Comparison of ENCODE assay signal across 9 cellular contexts in the genomic region with DNA sequence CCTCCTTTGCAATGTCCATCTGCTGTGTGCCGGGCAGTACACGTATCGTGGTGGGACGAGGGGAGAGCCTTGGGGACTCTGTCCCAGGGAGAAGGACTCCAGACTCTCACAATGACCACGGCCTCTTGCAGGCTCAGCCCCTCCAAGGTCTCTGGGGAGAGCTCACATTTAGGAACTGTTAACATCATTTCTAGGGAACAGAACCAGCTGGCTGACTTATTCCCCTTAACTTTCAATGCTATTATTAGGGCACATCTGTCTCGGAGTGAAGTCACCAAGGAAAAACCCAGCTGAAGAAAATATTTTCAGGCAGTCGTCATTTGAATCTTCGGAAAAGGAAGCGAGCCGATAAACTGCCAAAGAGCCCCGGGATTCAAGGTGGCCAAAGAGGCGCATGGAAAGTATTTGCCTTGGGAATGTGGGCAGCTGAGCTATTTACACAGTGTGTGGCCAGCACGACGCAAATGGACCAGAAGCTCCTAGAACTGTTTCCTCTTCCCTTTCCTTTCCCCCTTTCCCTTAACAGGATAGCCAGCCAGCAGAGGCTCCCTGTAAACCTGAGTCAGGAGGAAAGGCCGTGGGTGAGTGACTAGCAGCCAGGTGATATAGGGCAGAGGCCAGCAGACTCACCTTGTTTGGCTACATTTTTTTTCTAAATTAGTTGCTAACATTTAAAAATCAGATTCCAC.
DNase-seq lines count a peak whose midpoint lies in the region; ATAC-seq and TF ChIP-seq lines count a peak whose summit lies in the region.
"Had no signal": no experiment of that assay in that cellular context is flagged by ENCODE, and none has a peak within 500 bp of the region (broad histone marks: within the 10 kb centered on the region; RNA-seq: fewer than 3 reads in every experiment).

No MANE protein-coding gene starts in this region.

- no peak overlapping the region for H3K4me3 ChIP-seq in SK-N-SH (ENCODE audit: low read depth in 2 of 2, low read length in 1 of 2)
- no peak overlapping the region for H3K4me3 ChIP-seq in brain microvascular endothelial cell (ENCODE audit: low read depth, low read length)
- H3K4me3 ChIP-seq in thoracic aorta, result peak overlapping the region; percentile 56

- H3K4me2 ChIP-seq in SK-N-SH, result 0 out of 2 replicates have a peak overlapping the region, but pooled peaks have one; percentile 36

- in situ Hi-C loops in brain microvascular endothelial cell (cut with HindIII; ENCODE audit: low pct_ligation_motif_present, low sequenced_read_pairs), result no loop called here

- H3K27me3 ChIP-seq in SK-N-SH (ENCODE audit: insufficient read depth) (no peaks in the 10 kb centered on the region), brain microvascular endothelial cell (replicated peaks) (no peaks in the 10 kb centered on the region), thoracic aorta (replicated peaks; ENCODE audit: insufficient read depth) (no peaks in the 10 kb centered on the region)

- no peak overlapping the region for H3K9ac ChIP-seq in SK-N-SH

- DNase-seq in SK-N-SH (no peak), brain microvascular endothelial cell (peak; percentile 70), lung microvascular endothelial cell (ENCODE audit: low read depth in 2 of 2) (peak; percentile 84 to 89), thoracic aorta (ENCODE audit: low spot score) (peak; percentile 39), germinal center (ENCODE audit: low spot score) (no peak), cerebellar nuclear complex (lab: John Stamatoyannopoulos, UW) (no peak), T-helper 1 cell (no peak)
- DNase-seq: activated effector memory CD4-positive, alpha-beta T cell treated with Interleukin-2 at 50 U/mL for 16 hours had no signal

- H3K4me1 ChIP-seq in SK-N-SH (ENCODE audit: control insufficient read depth in 1 of 2, insufficient read depth in 2 of 2, low read depth in 1 of 2, low read length in 1 of 2), result peaks cover 11 to 18% of the 10 kb centered on the region in 2 experiments; a peak in 3 of 4 replicates
- H3K4me1 ChIP-seq in thoracic aorta (ENCODE audit: control insufficient read depth in 1 of 2, low read depth in 2 of 2), result peaks cover 62 to 88% of the 10 kb centered on the region in 2 donors

- no peaks in the 10 kb centered on the region for H3K9me3 ChIP-seq in SK-N-SH
- no peaks in the 10 kb centered on the region for H3K9me3 ChIP-seq in thoracic aorta

- POLR2A ChIA-PET in SK-N-SH (lab: Yijun Ruan, JAX), result no interaction called here

- H3K27ac ChIP-seq in SK-N-SH (ENCODE audit: low read depth in 2 of 2, low read length in 1 of 2), result no peak overlapping the region
- H3K27ac ChIP-seq in brain microvascular endothelial cell, result peak overlapping the region; percentile 85
- H3K27ac ChIP-seq in thoracic aorta, result peak overlapping the region; percentile 89 to 94

- no peak overlapping the region for H2AFZ ChIP-seq in SK-N-SH (ENCODE audit: low read depth)

- TF ChIP-seq CTCF in SK-N-SH (IDR thresholded peaks at IDR 0.05), result no peak
- no peak for TF ChIP-seq CTCF in brain microvascular endothelial cell (IDR thresholded peaks at IDR 0.05; ENCODE audit: low read depth, low read length, missing control alignments)
- no peak for TF ChIP-seq CTCF in thoracic aorta (IDR thresholded peaks at IDR 0.05)

- 81% methylated on average over 15 of the region's 15 CpGs for WGBS in SK-N-SH (ENCODE audit: low lambda C conversion rate)

- H3K9me2 ChIP-seq in SK-N-SH, result no peaks in the 10 kb centered on the region

- H3K36me3 ChIP-seq in SK-N-SH (replicated peaks in 1 of 2; ENCODE audit: control insufficient read depth in 1 of 2, insufficient read depth in 2 of 2, low read length in 1 of 2) (no peaks in the 10 kb centered on the region), brain microvascular endothelial cell (replicated peaks) (no peaks in the 10 kb centered on the region), thoracic aorta (no peaks in the 10 kb centered on the region)

- no peaks in the 10 kb centered on the region for H4K20me1 ChIP-seq in SK-N-SH (ENCODE audit: insufficient read depth)

- CTCF ChIA-PET in SK-N-SH (lab: Yijun Ruan, JAX), result interaction anchor here (0.9 kb wide), 1 partner anchor 164 kb away, joined by 3 read pairs; no protein-coding TSS in a partner anchor

- no peak for TF ChIP-seq RAD21 in SK-N-SH (IDR thresholded peaks at IDR 0.05; ENCODE audit: low read length)

- H3F3A ChIP-seq in SK-N-SH (replicated peaks; ENCODE audit: insufficient read depth), result no peaks in the 10 kb centered on the region

- TF ChIP-seq EP300 in SK-N-SH (IDR thresholded peaks at IDR 0.05; ENCODE audit: borderline replicate concordance in 1 of 2, low read depth in 1 of 2, low read length in 1 of 2), result no peak

- no peak for ATAC-seq in SK-N-SH treated with all-trans-retinoic acid at 6 μM for 48 hours
- peak; percentile 76 for ATAC-seq in thoracic aorta (ENCODE audit: insufficient number of reproducible peaks, low FRiP score, low read depth)

- H3K79me2 ChIP-seq in SK-N-SH (ENCODE audit: insufficient read depth), result no peaks in the 10 kb centered on the region

TF ChIP-seq in SK-N-SH, 30 proteins besides CTCF, POLR2A, EP300 and RAD21 (continues in another document):
- TF ChIP-seq SMC3 (IDR thresholded peaks at IDR 0.05; ENCODE audit: low read depth, low read length), result no peak
- TF ChIP-seq, protein P1, sequence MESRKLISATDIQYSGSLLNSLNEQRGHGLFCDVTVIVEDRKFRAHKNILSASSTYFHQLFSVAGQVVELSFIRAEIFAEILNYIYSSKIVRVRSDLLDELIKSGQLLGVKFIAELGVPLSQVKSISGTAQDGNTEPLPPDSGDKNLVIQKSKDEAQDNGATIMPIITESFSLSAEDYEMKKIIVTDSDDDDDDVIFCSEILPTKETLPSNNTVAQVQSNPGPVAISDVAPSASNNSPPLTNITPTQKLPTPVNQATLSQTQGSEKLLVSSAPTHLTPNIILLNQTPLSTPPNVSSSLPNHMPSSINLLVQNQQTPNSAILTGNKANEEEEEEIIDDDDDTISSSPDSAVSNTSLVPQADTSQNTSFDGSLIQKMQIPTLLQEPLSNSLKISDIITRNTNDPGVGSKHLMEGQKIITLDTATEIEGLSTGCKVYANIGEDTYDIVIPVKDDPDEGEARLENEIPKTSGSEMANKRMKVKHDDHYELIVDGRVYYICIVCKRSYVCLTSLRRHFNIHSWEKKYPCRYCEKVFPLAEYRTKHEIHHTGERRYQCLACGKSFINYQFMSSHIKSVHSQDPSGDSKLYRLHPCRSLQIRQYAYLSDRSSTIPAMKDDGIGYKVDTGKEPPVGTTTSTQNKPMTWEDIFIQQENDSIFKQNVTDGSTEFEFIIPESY (IDR thresholded peaks at IDR 0.05; ENCODE audit: borderline replicate concordance, low read depth), result no peak
- TF ChIP-seq TEAD4 (IDR thresholded peaks at IDR 0.05; ENCODE audit: borderline replicate concordance, insufficient read depth), result no peak
- TF ChIP-seq GATA2 (CRISPR knock-in tag; IDR thresholded peaks at IDR 0.05), result no peak
- TF ChIP-seq FOSL2 (IDR thresholded peaks at IDR 0.05; ENCODE audit: borderline replicate concordance, low read depth), result peak; percentile 14; the same call in 1 of the 2 replicates
- TF ChIP-seq SIN3A (IDR thresholded peaks at IDR 0.05; ENCODE audit: borderline replicate concordance, low read depth, low read length), result no peak
- TF ChIP-seq, protein P2, sequence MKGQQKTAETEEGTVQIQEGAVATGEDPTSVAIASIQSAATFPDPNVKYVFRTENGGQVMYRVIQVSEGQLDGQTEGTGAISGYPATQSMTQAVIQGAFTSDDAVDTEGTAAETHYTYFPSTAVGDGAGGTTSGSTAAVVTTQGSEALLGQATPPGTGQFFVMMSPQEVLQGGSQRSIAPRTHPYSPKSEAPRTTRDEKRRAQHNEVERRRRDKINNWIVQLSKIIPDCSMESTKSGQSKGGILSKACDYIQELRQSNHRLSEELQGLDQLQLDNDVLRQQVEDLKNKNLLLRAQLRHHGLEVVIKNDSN (IDR thresholded peaks at IDR 0.05; ENCODE audit: borderline replicate concordance, low read depth), result no peak
- TF ChIP-seq FOXM1 (IDR thresholded peaks at IDR 0.05; ENCODE audit: low read depth), result no peak
- TF ChIP-seq TCF12 (IDR thresholded peaks at IDR 0.05), result peak; percentile 25

TF ChIP-seq in SK-N-SH treated with all-trans-retinoic acid at 6 μM for 48 hours, 23 proteins besides CTCF, POLR2A, EP300 and RAD21 (continues in another document):
- no peak for TF ChIP-seq ESRRG (CRISPR knock-in tag; IDR thresholded peaks at IDR 0.05)
- TF ChIP-seq, protein P3, sequence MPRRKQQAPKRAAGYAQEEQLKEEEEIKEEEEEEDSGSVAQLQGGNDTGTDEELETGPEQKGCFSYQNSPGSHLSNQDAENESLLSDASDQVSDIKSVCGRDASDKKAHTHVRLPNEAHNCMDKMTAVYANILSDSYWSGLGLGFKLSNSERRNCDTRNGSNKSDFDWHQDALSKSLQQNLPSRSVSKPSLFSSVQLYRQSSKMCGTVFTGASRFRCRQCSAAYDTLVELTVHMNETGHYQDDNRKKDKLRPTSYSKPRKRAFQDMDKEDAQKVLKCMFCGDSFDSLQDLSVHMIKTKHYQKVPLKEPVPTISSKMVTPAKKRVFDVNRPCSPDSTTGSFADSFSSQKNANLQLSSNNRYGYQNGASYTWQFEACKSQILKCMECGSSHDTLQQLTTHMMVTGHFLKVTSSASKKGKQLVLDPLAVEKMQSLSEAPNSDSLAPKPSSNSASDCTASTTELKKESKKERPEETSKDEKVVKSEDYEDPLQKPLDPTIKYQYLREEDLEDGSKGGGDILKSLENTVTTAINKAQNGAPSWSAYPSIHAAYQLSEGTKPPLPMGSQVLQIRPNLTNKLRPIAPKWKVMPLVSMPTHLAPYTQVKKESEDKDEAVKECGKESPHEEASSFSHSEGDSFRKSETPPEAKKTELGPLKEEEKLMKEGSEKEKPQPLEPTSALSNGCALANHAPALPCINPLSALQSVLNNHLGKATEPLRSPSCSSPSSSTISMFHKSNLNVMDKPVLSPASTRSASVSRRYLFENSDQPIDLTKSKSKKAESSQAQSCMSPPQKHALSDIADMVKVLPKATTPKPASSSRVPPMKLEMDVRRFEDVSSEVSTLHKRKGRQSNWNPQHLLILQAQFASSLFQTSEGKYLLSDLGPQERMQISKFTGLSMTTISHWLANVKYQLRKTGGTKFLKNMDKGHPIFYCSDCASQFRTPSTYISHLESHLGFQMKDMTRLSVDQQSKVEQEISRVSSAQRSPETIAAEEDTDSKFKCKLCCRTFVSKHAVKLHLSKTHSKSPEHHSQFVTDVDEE (CRISPR knock-in tag; IDR thresholded peaks at IDR 0.05), result no peak
- TF ChIP-seq, protein P4, sequence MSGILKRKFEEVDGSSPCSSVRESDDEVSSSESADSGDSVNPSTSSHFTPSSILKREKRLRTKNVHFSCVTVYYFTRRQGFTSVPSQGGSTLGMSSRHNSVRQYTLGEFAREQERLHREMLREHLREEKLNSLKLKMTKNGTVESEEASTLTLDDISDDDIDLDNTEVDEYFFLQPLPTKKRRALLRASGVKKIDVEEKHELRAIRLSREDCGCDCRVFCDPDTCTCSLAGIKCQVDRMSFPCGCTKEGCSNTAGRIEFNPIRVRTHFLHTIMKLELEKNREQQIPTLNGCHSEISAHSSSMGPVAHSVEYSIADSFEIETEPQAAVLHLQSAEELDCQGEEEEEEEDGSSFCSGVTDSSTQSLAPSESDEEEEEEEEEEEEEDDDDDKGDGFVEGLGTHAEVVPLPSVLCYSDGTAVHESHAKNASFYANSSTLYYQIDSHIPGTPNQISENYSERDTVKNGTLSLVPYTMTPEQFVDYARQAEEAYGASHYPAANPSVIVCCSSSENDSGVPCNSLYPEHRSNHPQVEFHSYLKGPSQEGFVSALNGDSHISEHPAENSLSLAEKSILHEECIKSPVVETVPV (CRISPR knock-in tag; IDR thresholded peaks at IDR 0.05), result no peak
- no peak for TF ChIP-seq RARB (CRISPR knock-in tag; IDR thresholded peaks at IDR 0.05)

Comparison
In these comparisons a context has a peak if more than half of its experiments do, and no peak if none do; other contexts are left out.
1. DNase-seq: peak in brain microvascular endothelial cell (single experiment), lung microvascular endothelial cell (2 of 2) and thoracic aorta (single experiment); none in SK-N-SH (single experiment), germinal center (single experiment), cerebellar nuclear complex (0 of 2) and T-helper 1 cell (0 of 5).
2. H3K27ac ChIP-seq: peak in brain microvascular endothelial cell (single experiment) and thoracic aorta (2 of 2); none in SK-N-SH (0 of 2).